26 cellular contexts compared by ENCODE assay signal in the genomic region with DNA sequence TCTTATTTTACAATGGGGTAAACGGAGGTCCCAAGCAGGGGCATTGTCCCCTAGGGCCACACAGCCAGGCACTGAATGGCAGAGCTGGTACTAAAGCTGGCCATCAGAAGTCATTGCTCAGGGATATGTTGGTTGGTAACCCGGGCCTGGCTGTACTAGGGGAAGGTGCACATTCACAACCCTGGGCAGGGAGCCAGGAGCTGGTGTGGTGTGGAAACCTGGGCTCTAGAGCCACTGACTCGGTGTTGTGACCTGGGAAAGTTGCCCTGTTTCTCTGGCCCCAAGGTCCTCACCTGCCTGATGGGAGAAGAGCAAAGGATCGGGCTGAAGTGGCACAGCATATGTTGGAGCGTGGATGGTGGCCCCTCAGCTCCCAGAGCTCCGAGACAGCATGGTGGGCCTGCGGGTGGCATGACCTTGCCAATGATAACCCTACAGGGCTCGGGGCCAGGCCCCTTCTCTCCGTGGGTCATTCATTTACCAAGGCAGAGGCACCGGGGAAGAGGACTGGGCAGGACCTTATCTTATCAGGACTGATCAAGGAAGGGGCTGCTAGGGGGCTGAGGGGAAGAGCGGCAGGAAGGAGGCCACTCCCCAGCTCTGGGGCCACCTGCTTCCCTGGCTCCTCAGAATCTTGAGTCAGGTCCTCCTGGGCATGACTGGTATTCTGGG.
DNase-seq lines count a peak whose midpoint lies in the region; ATAC-seq, FAIRE-seq and TF ChIP-seq lines count a peak whose summit lies in the region.
"Had no signal": no experiment of that assay in that cellular context is flagged by ENCODE, and none has a peak within 500 bp of the region (broad histone marks: within the 10 kb centered on the region; RNA-seq: fewer than 3 reads in every experiment).

No MANE protein-coding gene starts in this region.

- H4K20me1 ChIP-seq in HepG2 (ENCODE audit: insufficient read depth, low read length) = peaks cover 2% of the 10 kb centered on the region; the same call in 1 of the 2 replicates
- H4K20me1 ChIP-seq: BLaER1 treated with 17β-estradiol and CSF1 and Interleukin-3, amounts not matched to agents 10 nM and 100 nM had no signal

- DNase-seq in HepG2 (ENCODE audit: low spot score) (no peak), left lobe of liver (ENCODE audit: low spot score) (peak; percentile 96), posterior vena cava (ENCODE audit: low spot score) (peak; percentile 70)
- DNase-seq in activated T-helper 1 cell treated with anti-CD3 and anti-CD28 coated beads, Interleukin-12 subunit alpha, Interleukin-12 subunit beta, Interleukin-2, Interleukin-4 antibody, amounts not matched to agents 30 ng/mL and 10 ng/mL and 1 ng/mL, durations not matched to agents 14 hours and 24 hours and 36 hours (ENCODE audit: low spot score) = no peak
- DNase-seq in effector CD4-positive, alpha-beta T cell = no peak
- DNase-seq: AML-193; CD4-positive, alpha-beta T cell; HFFc6; KBM-7; MG63; NCI-H1048; NCI-H1417; NCI-H1694; NCI-H2029 treated with DMSO at 0.1 percent for 48 hours; NCI-H2227 treated with DMSO at 0.1 percent for 48 hours; NCI-H526 treated with DMSO at 0.1 percent for 48 hours; SJCRH30 had no signal

- no peak overlapping the region for H2AFZ ChIP-seq in HepG2 (ENCODE audit: low read length)
- H2AFZ ChIP-seq: GM23338 had no signal

- no TSS peak for BruUV-seq in HepG2 (replicated peaks; lab: Mats Ljungman, UMichigan)

- no peaks in the 10 kb centered on the region for H3K79me2 ChIP-seq in HepG2 (ENCODE audit: insufficient read depth, low read length)

- TF ChIP-seq POLR2A in HepG2 (IDR thresholded peaks at IDR 0.05; ENCODE audit: insufficient read depth in 1 of 2, low read depth in 2 of 2, low read length in 2 of 2) = no peak

- no peak overlapping the region for H3K4me2 ChIP-seq in HepG2 (ENCODE audit: low read depth, low read length)
- H3K4me2 ChIP-seq: BLaER1 treated with 17β-estradiol and CSF1 and Interleukin-3, amounts not matched to agents 10 nM and 100 nM; GM23338 had no signal

- TF ChIP-seq CTCF in liver (IDR thresholded peaks at IDR 0.05; ENCODE audit: low read depth, low read length, missing input control) = no peak
- TF ChIP-seq CTCF in HepG2 (CRISPR knock-in tag; IDR thresholded peaks at IDR 0.05) = no peak

- H3K36me3 ChIP-seq in liver (ENCODE audit: control insufficient read depth in 4 of 4, insufficient read depth in 3 of 4, low read depth in 1 of 4, low read length in 3 of 4) = no peaks in the 10 kb centered on the region
- no peaks in the 10 kb centered on the region for H3K36me3 ChIP-seq in HepG2 (replicated peaks in 1 of 2; ENCODE audit: control insufficient read depth in 1 of 2, insufficient read depth in 2 of 2, low read length in 2 of 2)
- H3K36me3 ChIP-seq: BLaER1 treated with 17β-estradiol and CSF1 and Interleukin-3, amounts not matched to agents 10 nM and 100 nM; HAP-1; MG63; SJCRH30 had no signal

- H3K4me3 ChIP-seq in liver (ENCODE audit: low read depth in 1 of 3, low read length in 3 of 3) = no peak overlapping the region
- no peak overlapping the region for H3K4me3 ChIP-seq in HepG2 (replicated peaks in 1 of 3; ENCODE audit: insufficient read depth in 1 of 3, low read depth in 2 of 3, low read length in 3 of 3)
- H3K4me3 ChIP-seq: BLaER1 treated with 17β-estradiol and CSF1 and Interleukin-3, amounts not matched to agents 10 nM and 100 nM; GM23338; HAP-1; MG63; SJCRH30 had no signal

- no peaks in the 10 kb centered on the region for H3K27me3 ChIP-seq in liver (ENCODE audit: control insufficient read depth in 4 of 4, insufficient read depth in 4 of 4, low read length in 3 of 4)
- peaks cover 7 to 79% of the 10 kb centered on the region in 2 experiments; a peak in 4 of 5 replicates for H3K27me3 ChIP-seq in HepG2 (ENCODE audit: control insufficient read depth in 1 of 2, insufficient read depth in 2 of 2, low read length in 2 of 2)
- H3K27me3 ChIP-seq: MG63, SJCRH30 had no signal

- no peaks in the 10 kb centered on the region for H3K36me3 Mint-ChIP-seq in activated T-helper 1 cell treated with anti-CD3 and anti-CD28 coated beads, Interleukin-12 subunit alpha, Interleukin-12 subunit beta, Interleukin-2, Interleukin-4 antibody, amounts not matched to agents 30 ng/mL and 10 ng/mL and 1 ng/mL, durations not matched to agents 14 hours and 24 hours and 36 hours (ENCODE audit: low read depth)

- peaks cover 46% of the 10 kb centered on the region for H3K27me3 Mint-ChIP-seq in activated T-helper 1 cell treated with anti-CD3 and anti-CD28 coated beads, Interleukin-12 subunit alpha, Interleukin-12 subunit beta, Interleukin-2, Interleukin-4 antibody, amounts not matched to agents 30 ng/mL and 10 ng/mL and 1 ng/mL, durations not matched to agents 14 hours and 24 hours and 36 hours (ENCODE audit: insufficient read depth)

- TF ChIP-seq EP300 in HepG2 (IDR thresholded peaks at IDR 0.05; ENCODE audit: low read depth in 2 of 2, low read length in 2 of 2) (no peak), HepG2 (CRISPR knock-in tag; IDR thresholded peaks at IDR 0.05; ENCODE audit: borderline replicate concordance) (no peak)

- no peaks in the 10 kb centered on the region for H3K9me3 Mint-ChIP-seq in activated T-helper 1 cell treated with anti-CD3 and anti-CD28 coated beads, Interleukin-12 subunit alpha, Interleukin-12 subunit beta, Interleukin-2, Interleukin-4 antibody, amounts not matched to agents 30 ng/mL and 10 ng/mL and 1 ng/mL, durations not matched to agents 14 hours and 24 hours and 36 hours
- H3K9me3 Mint-ChIP-seq: CD4-positive, alpha-beta T cell; GM23338; HFFc6 had no signal

- H3K4me3 Mint-ChIP-seq in activated T-helper 1 cell treated with anti-CD3 and anti-CD28 coated beads, Interleukin-12 subunit alpha, Interleukin-12 subunit beta, Interleukin-2, Interleukin-4 antibody, amounts not matched to agents 30 ng/mL and 10 ng/mL and 1 ng/mL, durations not matched to agents 14 hours and 24 hours and 36 hours = no peak overlapping the region
- H3K4me3 Mint-ChIP-seq: CD4-positive, alpha-beta T cell; GM23338; HFFc6 had no signal

- intact Hi-C loops in HepG2 (cut with micrococcal nuclease; ENCODE audit: unreplicated experiment) = no loop called here
- intact Hi-C loops in posterior vena cava (cut with DNase I) = loop anchor here in 1 of 2 donors (5.0 kb wide), 1 partner anchor 291 kb away; no protein-coding TSS in a partner anchor
- intact Hi-C loops in activated T-helper 1 cell treated with anti-CD3 and anti-CD28 coated beads, Interleukin-12 subunit alpha, Interleukin-12 subunit beta, Interleukin-2, Interleukin-4 antibody, amounts not matched to agents 30 ng/mL and 10 ng/mL and 1 ng/mL, durations not matched to agents 14 hours and 24 hours and 36 hours (cut with micrococcal nuclease) = no loop called here

- H3K27ac ChIP-seq in liver (ENCODE audit: low read depth in 1 of 2, low read length in 2 of 2) (no peak overlapping the region), HepG2 (ENCODE audit: extremely low read length, insufficient read depth, low read length) (no peak overlapping the region)
- H3K27ac ChIP-seq: BLaER1 treated with 17β-estradiol and CSF1 and Interleukin-3, amounts not matched to agents 10 nM and 100 nM; SJCRH30 had no signal

- no peak for FAIRE-seq in HepG2 (lab: Jason Lieb, UNC)
- FAIRE-seq: A204.1, G401.6, HTR-8/SVneo, RCC 7860 had no signal

- H3K4me1 ChIP-seq in liver (ENCODE audit: control insufficient read depth in 4 of 4, insufficient read depth in 4 of 4, low read length in 3 of 4) = peaks cover 5 to 27% (median 20%) of the 10 kb centered on the region in 4 donors
- H3K4me1 ChIP-seq in HepG2 (ENCODE audit: insufficient read depth, low read length) = peaks cover 17% of the 10 kb centered on the region; the same call in 1 of the 2 replicates

- H3K9ac ChIP-seq in liver (ENCODE audit: low read depth in 1 of 2, low read length in 2 of 2) (no peak overlapping the region), HepG2 (ENCODE audit: insufficient read depth, low read depth, low read length) (no peak overlapping the region)
- H3K9ac ChIP-seq: BLaER1 treated with 17β-estradiol and CSF1 and Interleukin-3, amounts not matched to agents 10 nM and 100 nM had no signal

- ATAC-seq in HepG2 (no peak), left lobe of liver (peak; percentile 88), GM21381 (IDR thresholded peaks at IDR 0.05; ENCODE audit: unreplicated experiment) (no peak)
- ATAC-seq: GM23338 had no signal

- POLR2A ChIA-PET in HepG2 (lab: Yijun Ruan, JAX) = no interaction called here

- in situ Hi-C loops in HepG2 (cut with HindIII; ENCODE audit: extremely low pct_ligation_motif_present, low pct_unique_long_range_greater_than_20kb) = loop anchor here (25.0 kb wide), 1 partner anchor 536 kb away; a partner anchor contains a TSS

- TF ChIP-seq RAD21 in liver (IDR thresholded peaks at IDR 0.05) (peak in 1 of 2 donors; percentile 42), HepG2 (CRISPR knock-in tag; IDR thresholded peaks at IDR 0.05) (no peak)

- H3K4me1 Mint-ChIP-seq in activated T-helper 1 cell treated with anti-CD3 and anti-CD28 coated beads, Interleukin-12 subunit alpha, Interleukin-12 subunit beta, Interleukin-2, Interleukin-4 antibody, amounts not matched to agents 30 ng/mL and 10 ng/mL and 1 ng/mL, durations not matched to agents 14 hours and 24 hours and 36 hours (ENCODE audit: low read depth) = peaks cover 5% of the 10 kb centered on the region

- 49% methylated on average over 11 of the region's 11 CpGs for WGBS in liver
- 10% methylated on average over 2 of the region's 11 CpGs for WGBS in HepG2 (ENCODE audit: low lambda C conversion rate)

- H3K9me3 ChIP-seq in liver (ENCODE audit: control insufficient read depth in 4 of 4, low read length in 3 of 4) (no peaks in the 10 kb centered on the region), HepG2 (ENCODE audit: low read length) (no peaks in the 10 kb centered on the region)
- H3K9me3 ChIP-seq: BLaER1 treated with 17β-estradiol and CSF1 and Interleukin-3, amounts not matched to agents 10 nM and 100 nM; HAP-1; MG63; SJCRH30 had no signal

- CTCF ChIA-PET in HepG2 (lab: Yijun Ruan, JAX; ENCODE audit: low intra/inter-chr PET ratio, low total read pairs) = no interaction called here

- no peak overlapping the region for H3K27ac Mint-ChIP-seq in activated T-helper 1 cell treated with anti-CD3 and anti-CD28 coated beads, Interleukin-12 subunit alpha, Interleukin-12 subunit beta, Interleukin-2, Interleukin-4 antibody, amounts not matched to agents 30 ng/mL and 10 ng/mL and 1 ng/mL, durations not matched to agents 14 hours and 24 hours and 36 hours
- H3K27ac Mint-ChIP-seq: CD4-positive, alpha-beta T cell; GM23338; HFFc6 had no signal

TF ChIP-seq in liver, 16 proteins besides CTCF, POLR2A, EP300 and RAD21:
- TF ChIP-seq RXRA (IDR thresholded peaks at IDR 0.05) = peak; percentile 63 to 87
- peak; percentile 32 for TF ChIP-seq SP1 (IDR thresholded peaks at IDR 0.05)
- TF ChIP-seq HNF4A (conservative IDR thresholded peaks at IDR 0.05) = peak; percentile 42 to 63
- TF ChIP-seq FOXA2 (IDR thresholded peaks at IDR 0.05) = no peak

Comparison
In these comparisons a context has a peak if more than half of its experiments do, and no peak if none do; other contexts are left out.
1. DNase-seq: peak in left lobe of liver (single experiment) and posterior vena cava (single experiment); none in HepG2 (single experiment), activated T-helper 1 cell treated with anti-CD3 and anti-CD28 coated beads, Interleukin-12 subunit alpha, Interleukin-12 subunit beta, Interleukin-2, Interleukin-4 antibody, amounts not matched to agents 30 ng/mL and 10 ng/mL and 1 ng/mL, durations not matched to agents 14 hours and 24 hours and 36 hours (single experiment) and effector CD4-positive, alpha-beta T cell (single experiment).